ENCODE assay signal across 28 cellular contexts in genomic region chr6:73710948-73711347, GRCh38. TPM values are rescaled to one million over a fixed set of nuclear protein-coding genes. Genes with fewer than 3 reads are reported as not detected.
DNase-seq lines count a peak whose midpoint lies in the region; ATAC-seq, FAIRE-seq and TF ChIP-seq lines count a peak whose summit lies in the region.
"Had no signal": no experiment of that assay in that cellular context is flagged by ENCODE, and none has a peak within 500 bp of the region (broad histone marks: within the 10 kb centered on the region; RNA-seq: fewer than 3 reads in every experiment).

No MANE protein-coding gene starts in this region.

- H3K27me3 ChIP-seq in ACC112 (ENCODE audit: insufficient read depth, low read length) (no peaks in the 10 kb centered on the region), RWPE2 (ENCODE audit: insufficient read depth, poor library complexity, severe bottlenecking) (no peaks in the 10 kb centered on the region), keratinocyte (ENCODE audit: control insufficient read depth, extremely low read depth, insufficient read depth, low read length) (no peaks in the 10 kb centered on the region)
- H3K27me3 ChIP-seq: MG63, Peyer's patch, SJSA1 had no signal

- no peak for ATAC-seq in RWPE2 (ENCODE audit: low read depth)
- ATAC-seq: CD8-positive, alpha-beta T cell; HepG2; Right ventricle myocardium inferior had no signal

- H3K4me1 Mint-ChIP-seq in progenitor cell of endocrine pancreas (ENCODE audit: low read depth) = peaks cover 5% of the 10 kb centered on the region

- H3K9ac ChIP-seq in keratinocyte (ENCODE audit: control insufficient read depth, extremely low read depth, insufficient read depth, low read length) = no peak overlapping the region

- no peaks in the 10 kb centered on the region for H3K36me3 Mint-ChIP-seq in progenitor cell of endocrine pancreas (ENCODE audit: insufficient read depth)
- H3K36me3 Mint-ChIP-seq: CD8-positive, alpha-beta T cell had no signal

- peaks cover 3% of the 10 kb centered on the region for H3K79me2 ChIP-seq in ACC112 (ENCODE audit: control insufficient read depth, insufficient read depth, low read length, unreplicated experiment)
- H3K79me2 ChIP-seq in keratinocyte (ENCODE audit: control insufficient read depth, insufficient read depth, low read length) = peaks cover 14% of the 10 kb centered on the region

- no peaks in the 10 kb centered on the region for H3K9me1 ChIP-seq in keratinocyte (ENCODE audit: control insufficient read depth, extremely low read depth, insufficient read depth, low read length)

- H3K4me3 ChIP-seq in ACC112 (ENCODE audit: low read depth, low read length) = no peak overlapping the region
- H3K4me3 ChIP-seq in LNCaP clone FGC (ENCODE audit: low read depth, low read length) = no peak overlapping the region
- no peak overlapping the region for H3K4me3 ChIP-seq in RWPE2 (ENCODE audit: severe bottlenecking)
- no peak overlapping the region for H3K4me3 ChIP-seq in keratinocyte (ENCODE audit: control insufficient read depth in 2 of 3, extremely low read depth in 1 of 3, insufficient read depth in 2 of 3, low read depth in 1 of 3, low read length in 3 of 3)
- H3K4me3 ChIP-seq: MG63, Peyer's patch, SJSA1 had no signal

- H3K27ac Mint-ChIP-seq in progenitor cell of endocrine pancreas = no peak overlapping the region
- H3K27ac Mint-ChIP-seq: CD8-positive, alpha-beta T cell had no signal

- H3K9me3 ChIP-seq in RWPE2 (ENCODE audit: severe bottlenecking) (no peaks in the 10 kb centered on the region), keratinocyte (ENCODE audit: control insufficient read depth, low read depth, low read length) (no peaks in the 10 kb centered on the region)
- H3K9me3 ChIP-seq: Caco-2, MG63, Peyer's patch, SJSA1 had no signal

- H3K36me3 ChIP-seq in ACC112 (ENCODE audit: insufficient read depth, low read length) = peaks cover 8% of the 10 kb centered on the region; the same call in 1 of the 2 replicates
- H3K36me3 ChIP-seq in RWPE2 (ENCODE audit: low read depth) = peaks cover 37% of the 10 kb centered on the region
- H3K36me3 ChIP-seq in keratinocyte (ENCODE audit: control insufficient read depth in 2 of 2, extremely low read depth in 1 of 2, insufficient read depth in 2 of 2, low read length in 2 of 2) = peaks cover 3 to 7% of the 10 kb centered on the region in 2 experiments
- H3K36me3 ChIP-seq: Peyer's patch had no signal

- no peaks in the 10 kb centered on the region for H3K9me3 Mint-ChIP-seq in progenitor cell of endocrine pancreas (ENCODE audit: low read depth)
- H3K9me3 Mint-ChIP-seq: CD8-positive, alpha-beta T cell had no signal

- H2AFZ ChIP-seq in ACC112 (ENCODE audit: low read length, unreplicated experiment) (no peak overlapping the region), keratinocyte (ENCODE audit: control insufficient read depth, low read length) (no peak overlapping the region)

- dilution Hi-C loops in keratinocyte (cut with MboI; ENCODE audit: extremely low pct_ligation_motif_present, low sequenced_read_pairs) = no loop called here

- H3K4me1 ChIP-seq in ACC112 (ENCODE audit: control insufficient read depth, insufficient read depth, low read length, unreplicated experiment) = peaks cover 22% of the 10 kb centered on the region
- H3K4me1 ChIP-seq in RWPE2 (ENCODE audit: insufficient read depth, poor library complexity, severe bottlenecking) = peaks cover 28% of the 10 kb centered on the region
- peaks cover 36% of the 10 kb centered on the region for H3K4me1 ChIP-seq in keratinocyte (ENCODE audit: control insufficient read depth, extremely low read depth, insufficient read depth, low read length)

- peak overlapping the region; percentile 24; the same call in 1 of the 2 replicates for H3K27ac ChIP-seq in ACC112 (ENCODE audit: low read depth, low read length)
- H3K27ac ChIP-seq in RWPE2 (ENCODE audit: poor library complexity, severe bottlenecking) = peak overlapping the region; percentile 88
- peak overlapping the region; percentile 41 for H3K27ac ChIP-seq in keratinocyte (ENCODE audit: control insufficient read depth, insufficient read depth, low read length)
- H3K27ac ChIP-seq: Peyer's patch, SJSA1 had no signal

- FAIRE-seq in keratinocyte (lab: Jason Lieb, UNC) = no peak
- FAIRE-seq: GM12891, HepG2 had no signal

- peak overlapping the region; percentile 20 for H3K4me2 ChIP-seq in keratinocyte (ENCODE audit: control insufficient read depth, extremely low read depth, insufficient read depth, low read depth, low read length)

- no peak for TF ChIP-seq CTCF in LNCaP clone FGC (IDR thresholded peaks at IDR 0.05; ENCODE audit: control insufficient read depth, extremely low read depth, insufficient read depth)
- TF ChIP-seq CTCF in RWPE2 (IDR thresholded peaks at IDR 0.05; ENCODE audit: poor library complexity, severe bottlenecking) = no peak
- TF ChIP-seq CTCF in keratinocyte (optimal IDR thresholded peaks at IDR 0.05 in 1 of 3, IDR thresholded peaks at IDR 0.05 in 1 of 3, conservative IDR thresholded peaks at IDR 0.05 in 1 of 3; ENCODE audit: extremely low read depth in 1 of 3, insufficient read depth in 2 of 3, low read length in 3 of 3) = no peak
- no peak for TF ChIP-seq CTCF in progenitor cell of endocrine pancreas (IDR thresholded peaks at IDR 0.05; ENCODE audit: unreplicated experiment)

- H4K20me1 ChIP-seq in keratinocyte (ENCODE audit: control insufficient read depth, extremely low read depth, insufficient read depth, low read length) = no peaks in the 10 kb centered on the region

- H3K27me3 Mint-ChIP-seq in progenitor cell of endocrine pancreas = no peaks in the 10 kb centered on the region

- DNase-seq in LNCaP clone FGC (ENCODE audit: low read depth) = peak; percentile 73
- no peak for DNase-seq in RWPE2 (ENCODE audit: low spot score)
- DNase-seq in keratinocyte (ENCODE audit: low read depth, low spot score) = no peak
- no peak for DNase-seq in activated T-cell treated with anti-CD3 and anti-CD28 coated beads for 4 hours
- DNase-seq in NCI-H2196 treated with DMSO at 0.1 percent for 48 hours (lab: John Stamatoyannopoulos, UW; ENCODE audit: unreplicated experiment) = no peak
- no peak for DNase-seq in NCI-H748 (lab: John Stamatoyannopoulos, UW; ENCODE audit: unreplicated experiment)
- DNase-seq in progenitor cell of endocrine pancreas (ENCODE audit: low spot score, unreplicated experiment) = no peak
- DNase-seq: AML-193; C1 segment of cervical spinal cord; Caco-2; CD8-positive, alpha-beta T cell; DMS79 treated with DMSO at 0.1 percent for 48 hours; GF-D8; Karpas-422; NCI-H1105 treated with DMSO at 0.1 percent for 48 hours; NCI-H146; NCI-H1930; NCI-H2107; NCI-H446; NCI-H524 treated with DMSO at 0.1 percent for 48 hours; Peyer's patch; T-helper 1 cell had no signal

- no peak overlapping the region for H3K4me3 Mint-ChIP-seq in progenitor cell of endocrine pancreas (ENCODE audit: low read depth)
- H3K4me3 Mint-ChIP-seq: CD8-positive, alpha-beta T cell had no signal

RNA-seq across cellular contexts. Expression of gene CD109, which starts 14.9 kb away (rescaled TPM):
- polyA plus RNA-seq in keratinocyte = 43.8 to 66.1 TPM (median 58.2 TPM) in 3 replicates
- polyA plus RNA-seq in keratinocyte (2011; ENCODE audit: low read depth) = 14.2 TPM
- 9.5 and 18.3 TPM in 2 replicates for polyA plus RNA-seq in keratinocyte (2011; cell fraction: cytosol; rRNA removed)
- polyA plus RNA-seq in keratinocyte (2011; cell fraction: nucleus; rRNA removed) = 75.2 and 95.5 TPM in 2 replicates
- 20.4 and 34.9 TPM in 2 replicates for polyA plus RNA-seq in keratinocyte (2012; ENCODE audit: low replicate concordance)
- 13.0 to 76.8 TPM (median 73.8 TPM) in 3 replicates for polyA minus RNA-seq in keratinocyte
- polyA minus RNA-seq in keratinocyte (2011; cell fraction: cytosol; rRNA and poly(A)+ RNA removed) = 29.4 TPM
- 151 and 289 TPM in 2 replicates for polyA minus RNA-seq in keratinocyte (2011; cell fraction: nucleus; rRNA and poly(A)+ RNA removed)
- 0.24 and 0.27 TPM in 2 replicates for total RNA-seq in progenitor cell of endocrine pancreas

RNA-seq across cellular contexts. Expression of gene SLC17A5, which starts 57.2 kb away (rescaled TPM):
- 8.4 to 12.0 TPM (median 8.7 TPM) in 3 replicates for polyA plus RNA-seq in keratinocyte
- polyA plus RNA-seq in keratinocyte (2011; ENCODE audit: low read depth) = 3.6 TPM
- polyA plus RNA-seq in keratinocyte (2011; cell fraction: cytosol; rRNA removed) = 4.8 and 9.4 TPM in 2 replicates
- 13.5 and 17.5 TPM in 2 replicates for polyA plus RNA-seq in keratinocyte (2011; cell fraction: nucleus; rRNA removed)
- 5.4 and 9.2 TPM in 2 replicates for polyA plus RNA-seq in keratinocyte (2012; ENCODE audit: low replicate concordance)
- polyA minus RNA-seq in keratinocyte = 4.3 to 15.3 TPM (median 10.4 TPM) in 3 replicates
- polyA minus RNA-seq in keratinocyte (2011; cell fraction: cytosol; rRNA and poly(A)+ RNA removed) = 10.4 TPM
- polyA minus RNA-seq in keratinocyte (2011; cell fraction: nucleus; rRNA and poly(A)+ RNA removed) = 14.1 and 25.3 TPM in 2 replicates
- 8.1 and 8.6 TPM in 2 replicates for total RNA-seq in progenitor cell of endocrine pancreas

Comparison
In these comparisons a context has a peak if more than half of its experiments do, and no peak if none do; other contexts are left out.
1. H3K27ac ChIP-seq: peak in every context shown above with its lines; median percentile 88 in RWPE2; 41 in keratinocyte; 24 in ACC112.